Comparison of ENCODE assay signal across 11 cellular contexts in the genomic region with DNA sequence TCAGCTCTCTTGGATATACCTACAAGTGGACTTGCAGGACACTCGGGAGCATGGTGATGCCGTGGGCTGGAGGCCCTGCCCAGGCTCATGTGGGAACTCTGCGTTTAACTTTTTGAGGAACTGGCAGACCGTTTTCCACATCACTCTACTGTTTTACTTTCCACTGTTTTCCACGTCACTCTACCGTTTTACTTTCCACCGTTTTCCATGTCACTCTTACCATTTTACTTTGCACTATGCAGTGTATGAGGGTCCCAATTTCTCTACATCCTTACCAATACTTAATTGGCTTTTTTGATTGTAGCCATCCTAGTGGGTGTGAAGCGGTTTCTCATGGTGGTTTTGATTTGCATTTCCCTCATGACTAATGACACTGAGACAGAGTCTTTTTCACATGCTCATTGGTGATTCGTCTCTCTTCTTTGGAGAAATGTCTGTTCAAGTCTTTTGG. TPM values are rescaled to one million over a fixed set of nuclear protein-coding genes. Genes with fewer than 3 reads are reported as not detected.
DNase-seq lines count a peak whose midpoint lies in the region; ATAC-seq and TF ChIP-seq lines count a peak whose summit lies in the region.
"Had no signal": no experiment of that assay in that cellular context is flagged by ENCODE, and none has a peak within 500 bp of the region (broad histone marks: within the 10 kb centered on the region; RNA-seq: fewer than 3 reads in every experiment).

No MANE protein-coding gene starts in this region.

- TF ChIP-seq CTCF in spleen (IDR thresholded peaks at IDR 0.05 in 8 of 11, conservative IDR thresholded peaks at IDR 0.05 in 3 of 11) = no peak

- ATAC-seq in activated CD4-positive, CD25-positive, alpha-beta regulatory T cell treated with anti-CD3 and anti-CD28 coated beads, Interleukin-2, amount 50 U/mL, for 24 hours = peak; percentile 80 to 85
- peak; percentile 57 for ATAC-seq in HG03460 (IDR thresholded peaks at IDR 0.05; ENCODE audit: unreplicated experiment)
- ATAC-seq in activated naive CD8-positive, alpha-beta T cell treated with anti-CD3 and anti-CD28 coated beads, Interleukin-2, amount 10 ng/mL, durations not matched to agents 7 days and 5 days (ENCODE audit: low read depth) = no peak
- no peak for ATAC-seq in HG02610 (IDR thresholded peaks at IDR 0.05; ENCODE audit: unreplicated experiment)
- ATAC-seq: gastroesophageal sphincter had no signal

- peak overlapping the region in 1 of 8 donors; percentile 31 for H3K4me3 ChIP-seq in spleen
- H3K4me3 ChIP-seq: gastroesophageal sphincter, testis had no signal

- 45 to 73% (median 48%) methylated on average over 9 of the region's 9 CpGs for WGBS in spleen, 5 donors

- H3K4me3 Mint-ChIP-seq in activated naive CD8-positive, alpha-beta T cell treated with anti-CD3 and anti-CD28 coated beads, Interleukin-2, amount 10 ng/mL, durations not matched to agents 7 days and 5 days = peak overlapping the region; percentile 69

- no peak for DNase-seq in activated CD4-positive, CD25-positive, alpha-beta regulatory T cell treated with anti-CD3 and anti-CD28 coated beads, Interleukin-2, amount 50 U/mL, for 72 hours
- DNase-seq in activated naive CD8-positive, alpha-beta T cell treated with anti-CD3 and anti-CD28 coated beads, Interleukin-2, amount 10 ng/mL, durations not matched to agents 7 days and 5 days = no peak
- peak; percentile 59 for DNase-seq in spleen
- DNase-seq in NCI-H524 treated with DMSO at 0.1 percent for 48 hours (lab: John Stamatoyannopoulos, UW) = no peak
- no peak for DNase-seq in cerebellar nuclear complex (lab: John Stamatoyannopoulos, UW)
- DNase-seq: 8988T, testis had no signal

- intact Hi-C loops in spleen (cut with DNase I; ENCODE audit: low total_unique reads) = no loop called here

- H3K36me3 Mint-ChIP-seq in activated naive CD8-positive, alpha-beta T cell treated with anti-CD3 and anti-CD28 coated beads, Interleukin-2, amount 10 ng/mL, durations not matched to agents 7 days and 5 days = peaks cover 18% of the 10 kb centered on the region

- peaks cover 47% of the 10 kb centered on the region for H3K4me1 Mint-ChIP-seq in activated naive CD8-positive, alpha-beta T cell treated with anti-CD3 and anti-CD28 coated beads, Interleukin-2, amount 10 ng/mL, durations not matched to agents 7 days and 5 days

- H3K36me3 ChIP-seq in spleen = peaks cover 0 to 5% (median 0%) of the 10 kb centered on the region in 6 donors
- H3K36me3 ChIP-seq: gastroesophageal sphincter had no signal

- H3K27me3 Mint-ChIP-seq in activated naive CD8-positive, alpha-beta T cell treated with anti-CD3 and anti-CD28 coated beads, Interleukin-2, amount 10 ng/mL, durations not matched to agents 7 days and 5 days = no peaks in the 10 kb centered on the region

- POLR2A ChIA-PET in activated naive CD8-positive, alpha-beta T cell treated with anti-CD3 and anti-CD28 coated beads, Interleukin-2, amount 10 ng/mL, durations not matched to agents 7 days and 5 days (lab: Charles Lee) = interaction anchor here (1.4 kb wide), 1 partner anchor 43 kb away, joined by 3 read pairs; no protein-coding TSS in a partner anchor

- peak overlapping the region; percentile 85 for H3K27ac Mint-ChIP-seq in activated naive CD8-positive, alpha-beta T cell treated with anti-CD3 and anti-CD28 coated beads, Interleukin-2, amount 10 ng/mL, durations not matched to agents 7 days and 5 days

- no peak for TF ChIP-seq POLR2A in spleen (IDR thresholded peaks at IDR 0.05)

- peak overlapping the region in 7 of 8 donors; percentile 63 to 86 (median 75) for H3K27ac ChIP-seq in spleen
- H3K27ac ChIP-seq: gastroesophageal sphincter, testis had no signal

- no peaks in the 10 kb centered on the region for H3K9me3 Mint-ChIP-seq in activated naive CD8-positive, alpha-beta T cell treated with anti-CD3 and anti-CD28 coated beads, Interleukin-2, amount 10 ng/mL, durations not matched to agents 7 days and 5 days

- peaks cover 46 to 97% (median 77%) of the 10 kb centered on the region in 6 donors for H3K4me1 ChIP-seq in spleen
- H3K4me1 ChIP-seq: testis had no signal

- H3K27me3 ChIP-seq in spleen (replicated peaks in 1 of 7) = no peaks in the 10 kb centered on the region
- H3K27me3 ChIP-seq: gastroesophageal sphincter, testis had no signal

- no peaks in the 10 kb centered on the region for H3K9me3 ChIP-seq in spleen
- H3K9me3 ChIP-seq: gastroesophageal sphincter, testis had no signal

RNA-seq across cellular contexts. Expression of a gene that starts 40.5 kb away (rescaled TPM):
- total RNA-seq in activated naive CD8-positive, alpha-beta T cell treated with anti-CD3 and anti-CD28 coated beads, Interleukin-2, amount 10 ng/mL, durations not matched to agents 7 days and 5 days = 100 to 1,000 TPM; 152 to 153 TPM
- 100 to 1,000 TPM in 3 of 7 donors, 10 to 100 TPM in 4; 54.0 to 122 (median 94.2) TPM for total RNA-seq in spleen
- polyA plus RNA-seq in spleen = 10 to 100 TPM; 11.6 to 25.5 (median 12.6) TPM

Comparison
In these comparisons a context has a peak if more than half of its experiments do, and no peak if none do; other contexts are left out.
1. ATAC-seq: peak in activated CD4-positive, CD25-positive, alpha-beta regulatory T cell treated with anti-CD3 and anti-CD28 coated beads, Interleukin-2, amount 50 U/mL, for 24 hours (2 of 2) and HG03460 (single experiment); none in activated naive CD8-positive, alpha-beta T cell treated with anti-CD3 and anti-CD28 coated beads, Interleukin-2, amount 10 ng/mL, durations not matched to agents 7 days and 5 days (single experiment) and HG02610 (single experiment).